12 cellular contexts compared by ENCODE assay signal in genomic region chr7:87413951-87414381, GRCh38.
DNase-seq lines count a peak whose midpoint lies in the region; ATAC-seq and TF ChIP-seq lines count a peak whose summit lies in the region.
"Had no signal": no experiment of that assay in that cellular context is flagged by ENCODE, and none has a peak within 500 bp of the region (broad histone marks: within the 10 kb centered on the region; RNA-seq: fewer than 3 reads in every experiment).

No MANE protein-coding gene starts in this region.

- no peaks in the 10 kb centered on the region for H4K20me1 ChIP-seq in smooth muscle cell (ENCODE audit: low read depth)

- H3K27me3 ChIP-seq in adipocyte (replicated peaks; ENCODE audit: control insufficient read depth, insufficient read depth, low read length) (no peaks in the 10 kb centered on the region), smooth muscle cell (ENCODE audit: low read depth) (no peaks in the 10 kb centered on the region)
- H3K27me3 ChIP-seq: spleen had no signal

- H3K9me3 Mint-ChIP-seq in mesothelial cell of epicardium: no peaks in the 10 kb centered on the region

- POLR2A ChIA-PET in GM10248 (lab: Yijun Ruan, JAX): interaction anchor here (0.7 kb wide), 1 partner anchor 20 kb away, joined by 3 read pairs; no protein-coding TSS in a partner anchor

- H3K4me1 ChIP-seq in adipocyte (ENCODE audit: control insufficient read depth, insufficient read depth, low read length): peaks cover 26% of the 10 kb centered on the region
- H3K4me1 ChIP-seq in smooth muscle cell (ENCODE audit: low read depth): peaks cover 37% of the 10 kb centered on the region

- H3K27me3 Mint-ChIP-seq in mesothelial cell of epicardium (ENCODE audit: low read depth): no peaks in the 10 kb centered on the region

- TF ChIP-seq CTCF in smooth muscle cell (IDR thresholded peaks at IDR 0.05; ENCODE audit: borderline replicate concordance, insufficient read depth, poor library complexity, severe bottlenecking) (no peak), GM10248 (IDR thresholded peaks at IDR 0.05; ENCODE audit: control extremely low read depth, extremely low read depth, low read depth, missing control alignments) (no peak), mesothelial cell of epicardium (IDR thresholded peaks at IDR 0.05; ENCODE audit: unreplicated experiment) (no peak)

- H3K4me3 Mint-ChIP-seq in mesothelial cell of epicardium: no peak overlapping the region

- H3K36me3 ChIP-seq in adipocyte (ENCODE audit: control insufficient read depth, insufficient read depth, low read length, severe bottlenecking): no peaks in the 10 kb centered on the region
- H3K36me3 ChIP-seq in smooth muscle cell (ENCODE audit: low read depth): no peaks in the 10 kb centered on the region
- H3K36me3 ChIP-seq: spleen had no signal

- no peak for ATAC-seq in HG03045 (IDR thresholded peaks at IDR 0.05; ENCODE audit: unreplicated experiment)

- H3K27ac ChIP-seq in smooth muscle cell (ENCODE audit: low read depth): peak overlapping the region; percentile 90
- H3K27ac ChIP-seq: spleen had no signal

- H2AFZ ChIP-seq in smooth muscle cell (ENCODE audit: low read depth): peak overlapping the region; percentile 31

- H3K4me3 ChIP-seq in adipocyte (ENCODE audit: low read length): no peak overlapping the region
- no peak overlapping the region for H3K4me3 ChIP-seq in smooth muscle cell
- H3K4me3 ChIP-seq: spleen had no signal

- peak; percentile 53 for DNase-seq in HCEC 1CT
- DNase-seq in adipocyte (ENCODE audit: low read depth): peak; percentile 86
- peak; percentile 18 for DNase-seq in glomerular visceral epithelial cell (ENCODE audit: extremely low spot score)
- peak; percentile 10 for DNase-seq in smooth muscle cell (lab: John Stamatoyannopoulos, UW; ENCODE audit: unreplicated experiment)
- no peak for DNase-seq in posterior vena cava (ENCODE audit: low spot score)
- no peak for DNase-seq in GM10248 (ENCODE audit: extremely low spot score)
- DNase-seq in mesothelial cell of epicardium (ENCODE audit: low spot score in 2 of 2, unreplicated experiment in 2 of 2): no peak
- DNase-seq: activated T-cell treated with anti-CD3 and anti-CD28 coated beads, Interleukin-2, amount 50 U/mL, for 48 hours; DND-41; GOT3; spleen had no signal

- peak overlapping the region; percentile 44 for H3K4me2 ChIP-seq in smooth muscle cell

- no peaks in the 10 kb centered on the region for H3K79me2 ChIP-seq in smooth muscle cell (ENCODE audit: low read depth)

- no peak overlapping the region for H3K27ac Mint-ChIP-seq in mesothelial cell of epicardium

- intact Hi-C loops in posterior vena cava (cut with DNase I): no loop called here

- no peak overlapping the region for H3K9ac ChIP-seq in adipocyte (ENCODE audit: low read length)
- H3K9ac ChIP-seq in smooth muscle cell (ENCODE audit: low read depth): peak overlapping the region; percentile 58

- CTCF ChIA-PET in GM10248 (lab: Yijun Ruan, JAX): interaction anchor here (1.5 to 14.6 kb wide), 8 partner anchors 7 to 108 kb away, joined by 3 to 281 read pairs (median 16); no protein-coding TSS in a partner anchor

- H3F3A ChIP-seq in smooth muscle cell (ENCODE audit: low read depth): peaks cover 17% of the 10 kb centered on the region

- H3K36me3 Mint-ChIP-seq in mesothelial cell of epicardium: no peaks in the 10 kb centered on the region

- WGBS in smooth muscle cell (ENCODE audit: low lambda C conversion rate): 13% methylated on average over 3 of the region's 3 CpGs

- no peaks in the 10 kb centered on the region for H3K9me3 ChIP-seq in adipocyte (ENCODE audit: control insufficient read depth, low read length)
- no peaks in the 10 kb centered on the region for H3K9me3 ChIP-seq in smooth muscle cell (replicated peaks; ENCODE audit: low read depth)
- H3K9me3 ChIP-seq: spleen had no signal

- peaks cover 7% of the 10 kb centered on the region for H3K4me1 Mint-ChIP-seq in mesothelial cell of epicardium

Comparison
In these comparisons a context has a peak if more than half of its experiments do, and no peak if none do; other contexts are left out.
1. DNase-seq: peak in HCEC 1CT (single experiment), adipocyte (single experiment), glomerular visceral epithelial cell (single experiment) and smooth muscle cell (single experiment); none in posterior vena cava (single experiment), GM10248 (single experiment) and mesothelial cell of epicardium (0 of 2).